Comparison of ENCODE assay signal across 9 cellular contexts in the genomic region with DNA sequence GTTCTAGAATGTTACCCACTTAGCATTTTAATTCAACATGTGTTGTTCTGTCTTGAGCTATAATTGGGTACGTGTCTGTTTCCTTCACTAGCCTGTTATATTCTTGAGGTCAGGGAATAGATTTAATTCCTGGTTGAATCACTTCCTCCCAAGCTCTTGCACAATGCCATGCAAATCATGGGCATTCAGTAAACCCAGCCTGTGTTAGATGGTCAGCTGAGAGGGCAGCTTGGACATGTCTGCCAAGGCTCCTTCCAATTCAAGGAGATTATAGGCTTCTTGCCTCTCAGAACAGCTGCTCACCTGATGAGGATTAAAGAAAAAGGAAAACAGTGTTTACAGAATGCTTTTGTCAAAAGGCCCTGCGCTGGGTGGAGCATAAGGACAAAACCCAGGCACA. TPM values are rescaled to one million over a fixed set of nuclear protein-coding genes. Genes with fewer than 3 reads are reported as not detected.
DNase-seq lines count a peak whose midpoint lies in the region; ATAC-seq, FAIRE-seq and TF ChIP-seq lines count a peak whose summit lies in the region.
"Had no signal": no experiment of that assay in that cellular context is flagged by ENCODE, and none has a peak within 500 bp of the region (broad histone marks: within the 10 kb centered on the region; RNA-seq: fewer than 3 reads in every experiment).

No MANE protein-coding gene starts in this region.

- H3K27me3 ChIP-seq in K562 (ENCODE audit: control insufficient read depth in 2 of 2, insufficient read depth in 2 of 2, low read length in 2 of 2): peaks cover 45 to 74% of the 10 kb centered on the region in 2 experiments

- H3K79me2 ChIP-seq in K562 (ENCODE audit: control insufficient read depth, insufficient read depth, low read length): no peaks in the 10 kb centered on the region

- no peak for TF ChIP-seq EP300 in K562 (IDR thresholded peaks at IDR 0.05; ENCODE audit: low read length)

- no peak for TF ChIP-seq CTCF in K562 (IDR thresholded peaks at IDR 0.05 in 2 of 3, conservative IDR thresholded peaks at IDR 0.05 in 1 of 3; ENCODE audit: insufficient read depth in 2 of 3, low read depth in 1 of 3, low read length in 3 of 3)

- H3K4me2 ChIP-seq in K562 (ENCODE audit: insufficient read depth, low read length): no peak overlapping the region

- ATAC-seq in left cardiac atrium (peak; percentile 34 to 57), Right ventricle myocardium superior (ENCODE audit: poor library complexity) (no peak), K562 (no peak), left lobe of liver (peak; percentile 49), HG03457 (IDR thresholded peaks at IDR 0.05; ENCODE audit: unreplicated experiment) (no peak)

- H3K9me1 ChIP-seq in K562 (ENCODE audit: control insufficient read depth, insufficient read depth, low read length): no peaks in the 10 kb centered on the region

- H3K27ac ChIP-seq in K562 (ENCODE audit: extremely low read depth, low read depth, low read length): no peak overlapping the region

- H2AFZ ChIP-seq in K562 (ENCODE audit: low read depth, low read length): no peak overlapping the region

- no peak for TF ChIP-seq RAD21 in K562 (CRISPR knock-in tag; conservative IDR thresholded peaks at IDR 0.05 in 1 of 2, IDR thresholded peaks at IDR 0.05 in 1 of 2)

- intact Hi-C loops in left cardiac atrium (cut with DNase I): no loop called here
- intact Hi-C loops in Right ventricle myocardium superior (cut with DNase I): no loop called here
- intact Hi-C loops in K562 (cut with micrococcal nuclease): no loop called here

- H3K9ac ChIP-seq in K562 (ENCODE audit: insufficient read depth in 1 of 2, low read depth in 2 of 2, low read length in 2 of 2): no peak overlapping the region

- H3K9me3 ChIP-seq in K562 (replicated peaks; ENCODE audit: control insufficient read depth, insufficient read depth, low read depth, low read length): no peaks in the 10 kb centered on the region

- FAIRE-seq in K562 (lab: Jason Lieb, UNC): no peak

- DNase-seq in left cardiac atrium: no peak
- no peak for DNase-seq in Right ventricle myocardium superior
- DNase-seq in K562 (ENCODE audit: extremely low read depth in 1 of 4, low spot score in 3 of 4): peak in 2 of 4 experiments; percentile 1 to 5
- DNase-seq in left lobe of liver (ENCODE audit: low spot score): no peak
- no peak for DNase-seq in NCI-H1105 (lab: John Stamatoyannopoulos, UW)
- DNase-seq in activated CD4-positive, alpha-beta T cell treated with anti-CD3 and anti-CD28 coated beads for 48 hours: no peak
- DNase-seq in HuH-7 (ENCODE audit: low spot score): no peak
- DNase-seq: 8988T had no signal

- BruUV-seq in K562 (replicated peaks; lab: Mats Ljungman, UMichigan): no TSS peak

- no peaks in the 10 kb centered on the region for H3K36me3 ChIP-seq in K562 (ENCODE audit: control insufficient read depth, insufficient read depth, low read length)

- H4K20me1 ChIP-seq in K562 (replicated peaks; ENCODE audit: control insufficient read depth, insufficient read depth, low read length): peaks cover 3% of the 10 kb centered on the region; the same call in 1 of the 2 replicates

- no peaks in the 10 kb centered on the region for H3K4me1 ChIP-seq in K562 (replicated peaks in 1 of 2; ENCODE audit: control insufficient read depth in 2 of 2, insufficient read depth in 2 of 2, low read length in 2 of 2)

- no peak overlapping the region for H3K4me3 ChIP-seq in K562

- in situ Hi-C loops in K562 (cut with MboI): no loop called here

- CTCF ChIA-PET in K562 (lab: Yijun Ruan, JAX; ENCODE audit: low intra/inter-chr PET ratio): no interaction called here

- POLR2A ChIA-PET in K562 (lab: Yijun Ruan, JAX): no interaction called here

- WGBS in K562 (ENCODE audit: insufficient coverage, low coverage, missing lambda C conversion rate): 2% methylated on average over 2 of the region's 2 CpGs

- TF ChIP-seq POLR2A in K562 (conservative IDR thresholded peaks at IDR 0.05): no peak

RNA-seq across cellular contexts. Expression of a gene that starts 12.6 kb away (rescaled TPM):
- total RNA-seq in left cardiac atrium (100 to 1,000 TPM; 377 to 765 TPM), Right ventricle myocardium superior (143 TPM), K562 (2014; rRNA removed) (not detected in 2 replicates), K562 (2014; rRNA removed; fragmentation: Illumina TruSeq; extraction: Trizol) (not detected in 2 replicates), K562 (2015; rRNA removed; fragmentation: Illumina TruSeq; extraction: Trizol) (not detected in 2 replicates), K562 (2021) (0.09 and 0.22 TPM in 2 replicates), left lobe of liver (15.5 TPM)
- not detected in 2 replicates for total RNA-seq in K562 (2011; cell fraction: chromatin; rRNA removed; ENCODE audit: low replicate concordance)
- total RNA-seq in K562 (2011; cell fraction: nucleolus; rRNA removed): not detected in 2 replicates
- total RNA-seq in K562 (2011; cell fraction: nucleoplasm; rRNA removed): not detected in 2 replicates
- polyA plus RNA-seq in K562 (2011; rRNA removed) (not detected in 2 replicates), K562 (2014; fragmentation: Illumina TruSeq; extraction: Trizol) (not detected in 2 replicates), K562 (2014; fragmentation: Nextera tagmentation; extraction: Ambion mirVana) (not detected), K562 (2014; rRNA removed) (not detected in 2 replicates)
- not detected in 2 replicates for polyA plus RNA-seq in K562 (2011; cell fraction: cytosol; rRNA removed)
- polyA plus RNA-seq in K562 (2011; cell fraction: nucleus; rRNA removed): not detected in 2 replicates
- polyA plus RNA-seq in K562 (2012): not detected in 2 replicates
- polyA minus RNA-seq in K562 (2011; rRNA and poly(A)+ RNA removed): not detected in 2 replicates
- not detected in 2 replicates for polyA minus RNA-seq in K562 (2011; cell fraction: cytosol; rRNA and poly(A)+ RNA removed)
- polyA minus RNA-seq in K562 (2011; cell fraction: nucleus; rRNA and poly(A)+ RNA removed): not detected in 2 replicates

RNA-seq across cellular contexts. Expression of a gene that starts 27.0 kb away (rescaled TPM):
- total RNA-seq in left cardiac atrium (10 to 100 TPM; 30.5 to 33.3 TPM), Right ventricle myocardium superior (29.8 TPM), K562 (2014; rRNA removed) (25.7 and 30.6 TPM in 2 replicates), K562 (2014; rRNA removed; fragmentation: Illumina TruSeq; extraction: Trizol) (12.6 and 13.9 TPM in 2 replicates), K562 (2015; rRNA removed; fragmentation: Illumina TruSeq; extraction: Trizol) (21.6 and 23.9 TPM in 2 replicates), K562 (2021) (66.4 and 68.4 TPM in 2 replicates), left lobe of liver (20.4 TPM)
- 43.0 and 99.3 TPM in 2 replicates for total RNA-seq in K562 (2011; cell fraction: chromatin; rRNA removed; ENCODE audit: low replicate concordance)
- 96.1 and 114 TPM in 2 replicates for total RNA-seq in K562 (2011; cell fraction: nucleolus; rRNA removed)
- total RNA-seq in K562 (2011; cell fraction: nucleoplasm; rRNA removed): 74.2 and 76.3 TPM in 2 replicates
- polyA plus RNA-seq in K562 (2011; rRNA removed) (22.5 and 27.2 TPM in 2 replicates), K562 (2014; fragmentation: Illumina TruSeq; extraction: Trizol) (25.8 and 29.2 TPM in 2 replicates), K562 (2014; fragmentation: Nextera tagmentation; extraction: Ambion mirVana) (1 to 10 TPM; 2.7 to 2.9 TPM), K562 (2014; rRNA removed) (24.9 and 25.2 TPM in 2 replicates)
- polyA plus RNA-seq in K562 (2011; cell fraction: cytosol; rRNA removed): 22.3 and 42.0 TPM in 2 replicates
- polyA plus RNA-seq in K562 (2011; cell fraction: nucleus; rRNA removed): 19.9 and 27.7 TPM in 2 replicates
- 50.7 and 73.7 TPM in 2 replicates for polyA plus RNA-seq in K562 (2012)
- 26.4 and 26.9 TPM in 2 replicates for polyA minus RNA-seq in K562 (2011; rRNA and poly(A)+ RNA removed)
- polyA minus RNA-seq in K562 (2011; cell fraction: cytosol; rRNA and poly(A)+ RNA removed): 29.2 and 54.9 TPM in 2 replicates
- 12.3 and 17.8 TPM in 2 replicates for polyA minus RNA-seq in K562 (2011; cell fraction: nucleus; rRNA and poly(A)+ RNA removed)

RNA-seq across cellular contexts. Expression of a gene that starts 38.0 kb away (rescaled TPM):
- total RNA-seq in left cardiac atrium: 10 to 100 TPM; 34.5 to 47.5 TPM
- 29.1 TPM for total RNA-seq in Right ventricle myocardium superior
- 111 and 287 TPM in 2 replicates for total RNA-seq in K562 (2011; cell fraction: chromatin; rRNA removed; ENCODE audit: low replicate concordance)
- total RNA-seq in K562 (2011; cell fraction: nucleolus; rRNA removed): 149 and 158 TPM in 2 replicates
- total RNA-seq in K562 (2011; cell fraction: nucleoplasm; rRNA removed): 121 and 125 TPM in 2 replicates
- 14.0 and 17.2 TPM in 2 replicates for total RNA-seq in K562 (2014; rRNA removed)
- total RNA-seq in K562 (2014; rRNA removed; fragmentation: Illumina TruSeq; extraction: Trizol): 6.5 and 9.1 TPM in 2 replicates
- total RNA-seq in K562 (2015; rRNA removed; fragmentation: Illumina TruSeq; extraction: Trizol): 11.2 and 13.6 TPM in 2 replicates
- 32.3 and 45.5 TPM in 2 replicates for total RNA-seq in K562 (2021)
- polyA plus RNA-seq in K562 (2011; rRNA removed): 16.4 and 22.8 TPM in 2 replicates
- 7.9 and 11.1 TPM in 2 replicates for polyA plus RNA-seq in K562 (2011; cell fraction: cytosol; rRNA removed)
- 246 and 319 TPM in 2 replicates for polyA plus RNA-seq in K562 (2011; cell fraction: nucleus; rRNA removed)
- 25.6 and 37.4 TPM in 2 replicates for polyA plus RNA-seq in K562 (2012)
- polyA plus RNA-seq in K562 (2014; fragmentation: Illumina TruSeq; extraction: Trizol): 13.9 and 15.2 TPM in 2 replicates
- polyA plus RNA-seq in K562 (2014; fragmentation: Nextera tagmentation; extraction: Ambion mirVana): under 1 TPM; 0.06 to 0.14 TPM
- 36.5 and 42.5 TPM in 2 replicates for polyA plus RNA-seq in K562 (2014; rRNA removed)
- 6.3 and 9.9 TPM in 2 replicates for polyA minus RNA-seq in K562 (2011; rRNA and poly(A)+ RNA removed)
- 5.7 and 13.2 TPM in 2 replicates for polyA minus RNA-seq in K562 (2011; cell fraction: cytosol; rRNA and poly(A)+ RNA removed)
- 49.8 and 50.9 TPM in 2 replicates for polyA minus RNA-seq in K562 (2011; cell fraction: nucleus; rRNA and poly(A)+ RNA removed)
- total RNA-seq in left lobe of liver: 47.9 TPM

RNA-seq across cellular contexts. Expression of a gene that starts 56.9 kb away (rescaled TPM):
- total RNA-seq in left cardiac atrium (100 to 1,000 TPM; 390 to 448 TPM), Right ventricle myocardium superior (499 TPM), K562 (2014; rRNA removed) (4.8 and 5.9 TPM in 2 replicates), K562 (2014; rRNA removed; fragmentation: Illumina TruSeq; extraction: Trizol) (0.73 and 1.4 TPM in 2 replicates), K562 (2015; rRNA removed; fragmentation: Illumina TruSeq; extraction: Trizol) (4.4 and 4.7 TPM in 2 replicates), K562 (2021) (5.3 and 8.7 TPM in 2 replicates), left lobe of liver (141 TPM)
- total RNA-seq in K562 (2011; cell fraction: chromatin; rRNA removed; ENCODE audit: low replicate concordance): 1.6 and 6.3 TPM in 2 replicates
- 7.7 and 7.8 TPM in 2 replicates for total RNA-seq in K562 (2011; cell fraction: nucleolus; rRNA removed)
- total RNA-seq in K562 (2011; cell fraction: nucleoplasm; rRNA removed): 4.3 and 5.4 TPM in 2 replicates
- polyA plus RNA-seq in K562 (2011; rRNA removed) (0.68 and 2.4 TPM in 2 replicates), K562 (2014; fragmentation: Illumina TruSeq; extraction: Trizol) (3.8 and 4.2 TPM in 2 replicates), K562 (2014; fragmentation: Nextera tagmentation; extraction: Ambion mirVana) (under 1 TPM; 0.39 to 0.59 TPM), K562 (2014; rRNA removed) (3.2 and 3.3 TPM in 2 replicates)
- polyA plus RNA-seq in K562 (2011; cell fraction: cytosol; rRNA removed): 1.2 and 2.3 TPM in 2 replicates
- polyA plus RNA-seq in K562 (2011; cell fraction: nucleus; rRNA removed): 3.9 and 8.1 TPM in 2 replicates
- 8.6 and 29.2 TPM in 2 replicates for polyA plus RNA-seq in K562 (2012)
- 1.1 and 1.3 TPM in 2 replicates for polyA minus RNA-seq in K562 (2011; rRNA and poly(A)+ RNA removed)
- polyA minus RNA-seq in K562 (2011; cell fraction: cytosol; rRNA and poly(A)+ RNA removed): 4.7 and 6.4 TPM in 2 replicates
- 1.4 and 2.8 TPM in 2 replicates for polyA minus RNA-seq in K562 (2011; cell fraction: nucleus; rRNA and poly(A)+ RNA removed)

Comparison
In these comparisons a context has a peak if more than half of its experiments do, and no peak if none do; other contexts are left out.
1. ATAC-seq: peak in left cardiac atrium (2 of 2) and left lobe of liver (single experiment); none in Right ventricle myocardium superior (single experiment), K562 (single experiment) and HG03457 (single experiment).
2. RNA of a gene that starts 12.6 kb away (total RNA-seq): 377 to 765 TPM in left cardiac atrium, 143 TPM in Right ventricle myocardium superior (single experiment) and 15.5 TPM in left lobe of liver (single experiment); 0.09 to 0.22 TPM in K562; every median in the first group is over 10 times any median in the second.